In the genomic region with DNA sequence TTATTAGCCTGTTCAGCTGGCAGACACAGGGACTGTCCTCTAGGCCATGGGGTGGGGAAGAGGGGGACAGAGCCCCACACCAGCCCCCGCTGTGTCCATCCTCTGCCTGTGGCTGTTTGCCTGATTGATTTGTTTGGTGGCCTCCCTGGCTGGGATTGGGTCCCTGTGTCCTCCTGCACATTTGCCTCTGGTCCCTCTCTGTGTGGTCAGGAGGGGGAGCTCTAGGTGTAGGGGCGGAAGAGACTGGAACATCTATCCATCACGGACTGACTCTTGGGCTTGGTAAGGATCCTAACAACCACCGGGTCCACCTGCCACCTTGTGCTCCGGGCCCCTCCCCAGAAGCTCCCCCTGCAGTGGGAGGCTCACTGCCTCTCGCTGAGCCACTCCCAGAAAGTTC, we compare ENCODE assay signal across 1 cellular context.
TF ChIP-seq lines count a peak whose summit lies in the region.

No MANE protein-coding gene starts in this region.

TF ChIP-seq in K562, 482 proteins besides CTCF, POLR2A, EP300 and RAD21 (continued from another document):
- TF ChIP-seq, protein P1, sequence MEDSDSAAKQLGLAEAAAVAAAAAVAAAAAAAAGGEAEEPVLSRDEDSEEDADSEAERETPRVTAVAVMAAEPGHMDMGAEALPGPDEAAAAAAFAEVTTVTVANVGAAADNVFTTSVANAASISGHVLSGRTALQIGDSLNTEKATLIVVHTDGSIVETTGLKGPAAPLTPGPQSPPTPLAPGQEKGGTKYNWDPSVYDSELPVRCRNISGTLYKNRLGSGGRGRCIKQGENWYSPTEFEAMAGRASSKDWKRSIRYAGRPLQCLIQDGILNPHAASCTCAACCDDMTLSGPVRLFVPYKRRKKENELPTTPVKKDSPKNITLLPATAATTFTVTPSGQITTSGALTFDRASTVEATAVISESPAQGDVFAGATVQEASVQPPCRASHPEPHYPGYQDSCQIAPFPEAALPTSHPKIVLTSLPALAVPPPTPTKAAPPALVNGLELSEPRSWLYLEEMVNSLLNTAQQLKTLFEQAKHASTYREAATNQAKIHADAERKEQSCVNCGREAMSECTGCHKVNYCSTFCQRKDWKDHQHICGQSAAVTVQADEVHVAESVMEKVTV (CRISPR knock-in tag; IDR thresholded peaks at IDR 0.05) = peak; percentile 46; the same call in 1 of the 2 replicates
- no peak for TF ChIP-seq ZNF12 (CRISPR knock-in tag; IDR thresholded peaks at IDR 0.05)
- TF ChIP-seq TBP (optimal IDR thresholded peaks at IDR 0.05; ENCODE audit: low read depth, low read length) = no peak
- TF ChIP-seq, protein P2, sequence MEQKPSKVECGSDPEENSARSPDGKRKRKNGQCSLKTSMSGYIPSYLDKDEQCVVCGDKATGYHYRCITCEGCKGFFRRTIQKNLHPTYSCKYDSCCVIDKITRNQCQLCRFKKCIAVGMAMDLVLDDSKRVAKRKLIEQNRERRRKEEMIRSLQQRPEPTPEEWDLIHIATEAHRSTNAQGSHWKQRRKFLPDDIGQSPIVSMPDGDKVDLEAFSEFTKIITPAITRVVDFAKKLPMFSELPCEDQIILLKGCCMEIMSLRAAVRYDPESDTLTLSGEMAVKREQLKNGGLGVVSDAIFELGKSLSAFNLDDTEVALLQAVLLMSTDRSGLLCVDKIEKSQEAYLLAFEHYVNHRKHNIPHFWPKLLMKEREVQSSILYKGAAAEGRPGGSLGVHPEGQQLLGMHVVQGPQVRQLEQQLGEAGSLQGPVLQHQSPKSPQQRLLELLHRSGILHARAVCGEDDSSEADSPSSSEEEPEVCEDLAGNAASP (IDR thresholded peaks at IDR 0.05) = no peak
- TF ChIP-seq, protein P3, sequence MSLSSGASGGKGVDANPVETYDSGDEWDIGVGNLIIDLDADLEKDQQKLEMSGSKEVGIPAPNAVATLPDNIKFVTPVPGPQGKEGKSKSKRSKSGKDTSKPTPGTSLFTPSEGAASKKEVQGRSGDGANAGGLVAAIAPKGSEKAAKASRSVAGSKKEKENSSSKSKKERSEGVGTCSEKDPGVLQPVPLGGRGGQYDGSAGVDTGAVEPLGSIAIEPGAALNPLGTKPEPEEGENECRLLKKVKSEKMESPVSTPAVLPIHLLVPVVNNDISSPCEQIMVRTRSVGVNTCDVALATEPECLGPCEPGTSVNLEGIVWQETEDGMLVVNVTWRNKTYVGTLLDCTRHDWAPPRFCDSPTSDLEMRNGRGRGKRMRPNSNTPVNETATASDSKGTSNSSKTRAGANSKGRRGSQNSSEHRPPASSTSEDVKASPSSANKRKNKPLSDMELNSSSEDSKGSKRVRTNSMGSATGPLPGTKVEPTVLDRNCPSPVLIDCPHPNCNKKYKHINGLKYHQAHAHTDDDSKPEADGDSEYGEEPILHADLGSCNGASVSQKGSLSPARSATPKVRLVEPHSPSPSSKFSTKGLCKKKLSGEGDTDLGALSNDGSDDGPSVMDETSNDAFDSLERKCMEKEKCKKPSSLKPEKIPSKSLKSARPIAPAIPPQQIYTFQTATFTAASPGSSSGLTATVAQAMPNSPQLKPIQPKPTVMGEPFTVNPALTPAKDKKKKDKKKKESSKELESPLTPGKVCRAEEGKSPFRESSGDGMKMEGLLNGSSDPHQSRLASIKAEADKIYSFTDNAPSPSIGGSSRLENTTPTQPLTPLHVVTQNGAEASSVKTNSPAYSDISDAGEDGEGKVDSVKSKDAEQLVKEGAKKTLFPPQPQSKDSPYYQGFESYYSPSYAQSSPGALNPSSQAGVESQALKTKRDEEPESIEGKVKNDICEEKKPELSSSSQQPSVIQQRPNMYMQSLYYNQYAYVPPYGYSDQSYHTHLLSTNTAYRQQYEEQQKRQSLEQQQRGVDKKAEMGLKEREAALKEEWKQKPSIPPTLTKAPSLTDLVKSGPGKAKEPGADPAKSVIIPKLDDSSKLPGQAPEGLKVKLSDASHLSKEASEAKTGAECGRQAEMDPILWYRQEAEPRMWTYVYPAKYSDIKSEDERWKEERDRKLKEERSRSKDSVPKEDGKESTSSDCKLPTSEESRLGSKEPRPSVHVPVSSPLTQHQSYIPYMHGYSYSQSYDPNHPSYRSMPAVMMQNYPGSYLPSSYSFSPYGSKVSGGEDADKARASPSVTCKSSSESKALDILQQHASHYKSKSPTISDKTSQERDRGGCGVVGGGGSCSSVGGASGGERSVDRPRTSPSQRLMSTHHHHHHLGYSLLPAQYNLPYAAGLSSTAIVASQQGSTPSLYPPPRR (CRISPR knock-in tag; IDR thresholded peaks at IDR 0.05; ENCODE audit: borderline replicate concordance) = no peak
- TF ChIP-seq, protein P4, sequence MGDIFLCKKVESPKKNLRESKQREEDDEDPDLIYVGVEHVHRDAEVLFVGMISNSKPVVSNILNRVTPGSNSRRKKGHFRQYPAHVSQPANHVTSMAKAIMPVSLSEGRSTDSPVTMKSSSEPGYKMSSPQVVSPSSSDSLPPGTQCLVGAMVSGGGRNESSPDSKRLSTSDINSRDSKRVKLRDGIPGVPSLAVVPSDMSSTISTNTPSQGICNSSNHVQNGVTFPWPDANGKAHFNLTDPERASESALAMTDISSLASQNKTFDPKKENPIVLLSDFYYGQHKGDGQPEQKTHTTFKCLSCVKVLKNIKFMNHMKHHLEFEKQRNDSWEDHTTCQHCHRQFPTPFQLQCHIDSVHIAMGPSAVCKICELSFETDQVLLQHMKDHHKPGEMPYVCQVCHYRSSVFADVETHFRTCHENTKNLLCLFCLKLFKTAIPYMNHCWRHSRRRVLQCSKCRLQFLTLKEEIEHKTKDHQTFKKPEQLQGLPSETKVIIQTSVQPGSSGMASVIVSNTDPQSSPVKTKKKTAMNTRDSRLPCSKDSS (IDR thresholded peaks at IDR 0.05; ENCODE audit: low read depth, partially characterized antibody) = no peak
- TF ChIP-seq, protein P5, sequence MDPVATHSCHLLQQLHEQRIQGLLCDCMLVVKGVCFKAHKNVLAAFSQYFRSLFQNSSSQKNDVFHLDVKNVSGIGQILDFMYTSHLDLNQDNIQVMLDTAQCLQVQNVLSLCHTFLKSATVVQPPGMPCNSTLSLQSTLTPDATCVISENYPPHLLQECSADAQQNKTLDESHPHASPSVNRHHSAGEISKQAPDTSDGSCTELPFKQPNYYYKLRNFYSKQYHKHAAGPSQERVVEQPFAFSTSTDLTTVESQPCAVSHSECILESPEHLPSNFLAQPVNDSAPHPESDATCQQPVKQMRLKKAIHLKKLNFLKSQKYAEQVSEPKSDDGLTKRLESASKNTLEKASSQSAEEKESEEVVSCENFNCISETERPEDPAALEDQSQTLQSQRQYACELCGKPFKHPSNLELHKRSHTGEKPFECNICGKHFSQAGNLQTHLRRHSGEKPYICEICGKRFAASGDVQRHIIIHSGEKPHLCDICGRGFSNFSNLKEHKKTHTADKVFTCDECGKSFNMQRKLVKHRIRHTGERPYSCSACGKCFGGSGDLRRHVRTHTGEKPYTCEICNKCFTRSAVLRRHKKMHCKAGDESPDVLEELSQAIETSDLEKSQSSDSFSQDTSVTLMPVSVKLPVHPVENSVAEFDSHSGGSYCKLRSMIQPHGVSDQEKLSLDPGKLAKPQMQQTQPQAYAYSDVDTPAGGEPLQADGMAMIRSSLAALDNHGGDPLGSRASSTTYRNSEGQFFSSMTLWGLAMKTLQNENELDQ (CRISPR knock-in tag; IDR thresholded peaks at IDR 0.05; ENCODE audit: borderline replicate concordance) = 0 out of 2 replicates have a peak, but pooled peaks have one; percentile 17
- TF ChIP-seq, protein P6, sequence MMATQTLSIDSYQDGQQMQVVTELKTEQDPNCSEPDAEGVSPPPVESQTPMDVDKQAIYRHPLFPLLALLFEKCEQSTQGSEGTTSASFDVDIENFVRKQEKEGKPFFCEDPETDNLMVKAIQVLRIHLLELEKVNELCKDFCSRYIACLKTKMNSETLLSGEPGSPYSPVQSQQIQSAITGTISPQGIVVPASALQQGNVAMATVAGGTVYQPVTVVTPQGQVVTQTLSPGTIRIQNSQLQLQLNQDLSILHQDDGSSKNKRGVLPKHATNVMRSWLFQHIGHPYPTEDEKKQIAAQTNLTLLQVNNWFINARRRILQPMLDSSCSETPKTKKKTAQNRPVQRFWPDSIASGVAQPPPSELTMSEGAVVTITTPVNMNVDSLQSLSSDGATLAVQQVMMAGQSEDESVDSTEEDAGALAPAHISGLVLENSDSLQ (IDR thresholded peaks at IDR 0.05) = no peak
- no peak for TF ChIP-seq NCOA6 (IDR thresholded peaks at IDR 0.05)
- TF ChIP-seq POLR2H (tag; IDR thresholded peaks at IDR 0.05; ENCODE audit: low read depth) = no peak
- TF ChIP-seq SMC3 (conservative IDR thresholded peaks at IDR 0.05; ENCODE audit: insufficient read depth, low read depth, low read length) = peak; percentile 62; the same call in 1 of the 2 replicates
- TF ChIP-seq CBX1 (IDR thresholded peaks at IDR 0.05; ENCODE audit: low read depth) = no peak
- TF ChIP-seq ZNF224 (CRISPR knock-in tag; IDR thresholded peaks at IDR 0.05) = no peak
- no peak for TF ChIP-seq PRMT5 (CRISPR knock-in tag; IDR thresholded peaks at IDR 0.05)
- TF ChIP-seq CTBP1 (IDR thresholded peaks at IDR 0.05; ENCODE audit: borderline replicate concordance) = peak; percentile 47; the same call in 1 of the 2 replicates
- TF ChIP-seq RUNX1 (IDR thresholded peaks at IDR 0.05; ENCODE audit: low read depth) = 0 out of 2 replicates have a peak, but pooled peaks have one; percentile 17
- no peak for TF ChIP-seq ZFP36 (IDR thresholded peaks at IDR 0.05; ENCODE audit: low read depth, low read length, partially characterized antibody)
- TF ChIP-seq NFIX (CRISPR knock-in tag; IDR thresholded peaks at IDR 0.05; ENCODE audit: low read depth) = no peak
- TF ChIP-seq, protein P7, sequence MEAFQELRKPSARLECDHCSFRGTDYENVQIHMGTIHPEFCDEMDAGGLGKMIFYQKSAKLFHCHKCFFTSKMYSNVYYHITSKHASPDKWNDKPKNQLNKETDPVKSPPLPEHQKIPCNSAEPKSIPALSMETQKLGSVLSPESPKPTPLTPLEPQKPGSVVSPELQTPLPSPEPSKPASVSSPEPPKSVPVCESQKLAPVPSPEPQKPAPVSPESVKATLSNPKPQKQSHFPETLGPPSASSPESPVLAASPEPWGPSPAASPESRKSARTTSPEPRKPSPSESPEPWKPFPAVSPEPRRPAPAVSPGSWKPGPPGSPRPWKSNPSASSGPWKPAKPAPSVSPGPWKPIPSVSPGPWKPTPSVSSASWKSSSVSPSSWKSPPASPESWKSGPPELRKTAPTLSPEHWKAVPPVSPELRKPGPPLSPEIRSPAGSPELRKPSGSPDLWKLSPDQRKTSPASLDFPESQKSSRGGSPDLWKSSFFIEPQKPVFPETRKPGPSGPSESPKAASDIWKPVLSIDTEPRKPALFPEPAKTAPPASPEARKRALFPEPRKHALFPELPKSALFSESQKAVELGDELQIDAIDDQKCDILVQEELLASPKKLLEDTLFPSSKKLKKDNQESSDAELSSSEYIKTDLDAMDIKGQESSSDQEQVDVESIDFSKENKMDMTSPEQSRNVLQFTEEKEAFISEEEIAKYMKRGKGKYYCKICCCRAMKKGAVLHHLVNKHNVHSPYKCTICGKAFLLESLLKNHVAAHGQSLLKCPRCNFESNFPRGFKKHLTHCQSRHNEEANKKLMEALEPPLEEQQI (IDR thresholded peaks at IDR 0.05) = no peak
- no peak for TF ChIP-seq POLR2B (IDR thresholded peaks at IDR 0.05; ENCODE audit: low read depth, partially characterized antibody)
- TF ChIP-seq ZNF124 (CRISPR knock-in tag; IDR thresholded peaks at IDR 0.05) = no peak
- TF ChIP-seq ARID2 (IDR thresholded peaks at IDR 0.05) = 0 out of 2 replicates have a peak, but pooled peaks have one; percentile 43
- TF ChIP-seq STAG1 (CRISPR knock-in tag; IDR thresholded peaks at IDR 0.05; ENCODE audit: borderline replicate concordance) = peak; percentile 45; the same call in 1 of the 2 replicates
TF ChIP-seq in K562: peak in this region for 9.
